In the genomic region with DNA sequence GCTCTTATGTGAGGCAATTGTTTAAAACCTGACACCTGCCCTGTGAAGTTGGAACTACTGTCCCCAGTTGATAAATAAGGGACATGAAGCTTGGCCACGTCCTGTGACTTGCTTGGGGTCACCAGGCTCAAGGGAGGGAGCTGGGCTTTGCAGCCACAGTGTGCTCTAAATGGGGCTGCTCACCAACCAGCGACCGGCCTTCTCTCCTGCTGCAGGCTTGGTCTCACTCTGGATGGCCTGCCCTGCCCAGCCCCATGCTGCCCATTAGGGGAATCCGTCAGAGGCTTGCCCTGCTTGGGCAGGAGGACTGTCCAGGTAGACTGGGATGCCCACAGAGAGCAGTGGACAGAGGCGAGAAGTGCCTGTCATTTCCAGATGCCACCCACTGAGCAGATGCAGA, we compare ENCODE assay signal across 22 cellular contexts. TPM values are rescaled to one million over a fixed set of nuclear protein-coding genes. Genes with fewer than 3 reads are reported as not detected.
DNase-seq lines count a peak whose midpoint lies in the region; ATAC-seq and TF ChIP-seq lines count a peak whose summit lies in the region.
"Had no signal": no experiment of that assay in that cellular context is flagged by ENCODE, and none has a peak within 500 bp of the region (broad histone marks: within the 10 kb centered on the region; RNA-seq: fewer than 3 reads in every experiment).

No MANE protein-coding gene starts in this region.

- H2AK5ac ChIP-seq in trophoblast cell (ENCODE audit: low read length): peak overlapping the region; percentile 22

- DNase-seq in activated CD4-positive, alpha-beta T cell treated with anti-CD3 and anti-CD28 coated beads, Interleukin-2, amount 10 ng/mL, durations not matched to agents 7 days and 5 days: no peak
- DNase-seq in activated CD4-positive, alpha-beta T cell treated with anti-CD3 and anti-CD28 coated beads for 48 hours: no peak
- DNase-seq in GM23338 (ENCODE audit: low spot score): no peak
- DNase-seq in activated T-helper 2 cell treated with anti-CD3 and anti-CD28 coated beads, Interferon-gamma antibody, Interleukin-2, Interleukin-4, amounts not matched to agents 10 μg/mL and 5 μg/mL and 100 μg/mL, durations not matched to agents 14 hours and 24 hours and 36 hours (ENCODE audit: low spot score): no peak
- no peak for DNase-seq in trophoblast cell
- no peak for DNase-seq in COLO829 (ENCODE audit: low spot score)
- no peak for DNase-seq in NCI-H2196 treated with DMSO at 0.1 percent for 48 hours (lab: John Stamatoyannopoulos, UW; ENCODE audit: unreplicated experiment)
- DNase-seq: activated CD4-positive, CD25-positive, alpha-beta regulatory T cell treated with anti-CD3 and anti-CD28 coated beads, Interleukin-2, amount 50 U/mL, for 72 hours; activated CD8-positive, alpha-beta memory T cell treated with anti-CD3 and anti-CD28 coated beads, Interleukin-2, amount 50 U/mL, for 4 hours; activated effector memory CD4-positive, alpha-beta T cell treated with anti-CD3 and anti-CD28 coated beads, Interleukin-2, amount 50 U/mL, for 16 hours; body of pancreas; IMR-90; kidney glomerular epithelial cell; NCI-H1105 treated with DMSO at 0.1 percent for 48 hours; NCI-H2081; NCI-H446; stimulated activated CD4-positive, alpha-beta T cell treated with anti-CD3 and anti-CD28 coated beads, Interleukin-2, amount 100 ng/mL, for 24 hours; uterus had no signal

- H3K27ac ChIP-seq in GM23338 (ENCODE audit: low read depth) (no peak overlapping the region), trophoblast cell (ENCODE audit: low read depth, low read length) (no peak overlapping the region)
- H3K27ac ChIP-seq: body of pancreas had no signal

- no peak overlapping the region for H4K12ac ChIP-seq in trophoblast cell (ENCODE audit: low read depth, low read length)

- no peak overlapping the region for H2BK120ac ChIP-seq in trophoblast cell (ENCODE audit: insufficient read depth, low read length, poor library complexity)

- H3K4me2 ChIP-seq in GM23338: no peak overlapping the region
- H3K4me2 ChIP-seq in trophoblast cell (ENCODE audit: low read length): no peak overlapping the region

- TF ChIP-seq CTCF in GM23338 (conservative IDR thresholded peaks at IDR 0.05; ENCODE audit: low read depth in 2 of 2): no peak

- H3K4me3 Mint-ChIP-seq in activated CD4-positive, alpha-beta T cell treated with anti-CD3 and anti-CD28 coated beads, Interleukin-2, amount 10 ng/mL, durations not matched to agents 7 days and 5 days: peak overlapping the region; percentile 82
- peak overlapping the region; percentile 87; the same call in 2 of the 3 replicates for H3K4me3 Mint-ChIP-seq in GM23338
- H3K4me3 Mint-ChIP-seq in activated T-helper 2 cell treated with anti-CD3 and anti-CD28 coated beads, Interferon-gamma antibody, Interleukin-2, Interleukin-4, amounts not matched to agents 10 μg/mL and 5 μg/mL and 100 μg/mL, durations not matched to agents 14 hours and 24 hours and 36 hours (ENCODE audit: low read depth): peak overlapping the region; percentile 94

- H3K23ac ChIP-seq in trophoblast cell (ENCODE audit: low read length): no peak overlapping the region

- no peak overlapping the region for H3K9ac ChIP-seq in trophoblast cell (ENCODE audit: low read length)

- H2BK5ac ChIP-seq in trophoblast cell (ENCODE audit: low read depth, low read length, poor library complexity): no peak overlapping the region

- H3K4me1 ChIP-seq in GM23338 (ENCODE audit: insufficient read depth): no peaks in the 10 kb centered on the region
- peaks cover 3 to 6% of the 10 kb centered on the region in 2 experiments for H3K4me1 ChIP-seq in trophoblast cell (ENCODE audit: control insufficient read depth in 1 of 2, insufficient read depth in 2 of 2, low read length in 2 of 2)
- H3K4me1 ChIP-seq: uterus had no signal

- no peak overlapping the region for H4K91ac ChIP-seq in trophoblast cell (ENCODE audit: low read depth, low read length)

- ATAC-seq in GM23338 (no peak), GM19328 (IDR thresholded peaks at IDR 0.05; ENCODE audit: unreplicated experiment) (no peak)
- ATAC-seq: body of pancreas, HCT116, Right ventricle myocardium inferior had no signal

- no peak overlapping the region for H3K4ac ChIP-seq in trophoblast cell (ENCODE audit: low read depth, low read length)

- H3K14ac ChIP-seq in trophoblast cell (ENCODE audit: low read length): no peak overlapping the region

- peaks cover 7% of the 10 kb centered on the region for H3K79me1 ChIP-seq in trophoblast cell (ENCODE audit: low read length)

- H3F3A ChIP-seq in GM23338 (replicated peaks; ENCODE audit: low read depth): peaks cover 13% of the 10 kb centered on the region

- H3K4me1 Mint-ChIP-seq in activated CD4-positive, alpha-beta T cell treated with anti-CD3 and anti-CD28 coated beads, Interleukin-2, amount 10 ng/mL, durations not matched to agents 7 days and 5 days: peaks cover 31% of the 10 kb centered on the region
- H3K4me1 Mint-ChIP-seq in GM23338: peaks cover 16% of the 10 kb centered on the region
- peaks cover 24% of the 10 kb centered on the region for H3K4me1 Mint-ChIP-seq in activated T-helper 2 cell treated with anti-CD3 and anti-CD28 coated beads, Interferon-gamma antibody, Interleukin-2, Interleukin-4, amounts not matched to agents 10 μg/mL and 5 μg/mL and 100 μg/mL, durations not matched to agents 14 hours and 24 hours and 36 hours (ENCODE audit: low read depth)

- no peaks in the 10 kb centered on the region for H3K27me3 Mint-ChIP-seq in activated CD4-positive, alpha-beta T cell treated with anti-CD3 and anti-CD28 coated beads, Interleukin-2, amount 10 ng/mL, durations not matched to agents 7 days and 5 days
- peaks cover 14% of the 10 kb centered on the region for H3K27me3 Mint-ChIP-seq in GM23338 (ENCODE audit: insufficient read depth, low read depth, poor library complexity)
- no peaks in the 10 kb centered on the region for H3K27me3 Mint-ChIP-seq in activated T-helper 2 cell treated with anti-CD3 and anti-CD28 coated beads, Interferon-gamma antibody, Interleukin-2, Interleukin-4, amounts not matched to agents 10 μg/mL and 5 μg/mL and 100 μg/mL, durations not matched to agents 14 hours and 24 hours and 36 hours (ENCODE audit: low read depth)

- H4K8ac ChIP-seq in trophoblast cell (ENCODE audit: low read depth, low read length): no peak overlapping the region

- POLR2A ChIA-PET in activated CD4-positive, alpha-beta T cell treated with anti-CD3 and anti-CD28 coated beads, Interleukin-2, amount 10 ng/mL, durations not matched to agents 7 days and 5 days (lab: Charles Lee): no interaction called here

- H2AFZ ChIP-seq in GM23338 (no peak overlapping the region), trophoblast cell (ENCODE audit: insufficient read depth, low read length, poor library complexity) (no peak overlapping the region)

- H3K9me2 ChIP-seq in GM23338 (ENCODE audit: insufficient read depth): no peaks in the 10 kb centered on the region

- H3K36me3 ChIP-seq in GM23338 (ENCODE audit: insufficient read depth) (no peaks in the 10 kb centered on the region), trophoblast cell (ENCODE audit: control insufficient read depth in 1 of 2, insufficient read depth in 2 of 2, low read length in 2 of 2) (no peaks in the 10 kb centered on the region)
- H3K36me3 ChIP-seq: uterus had no signal

- H3K79me2 ChIP-seq in GM23338 (replicated peaks; ENCODE audit: insufficient read depth) (no peaks in the 10 kb centered on the region; the same call in 1 of the 2 replicates), trophoblast cell (ENCODE audit: control insufficient read depth, insufficient read depth, low read length, poor library complexity) (no peaks in the 10 kb centered on the region)

- no peak overlapping the region for H2BK12ac ChIP-seq in trophoblast cell (ENCODE audit: low read length)

- no peaks in the 10 kb centered on the region for H3K9me3 Mint-ChIP-seq in activated CD4-positive, alpha-beta T cell treated with anti-CD3 and anti-CD28 coated beads, Interleukin-2, amount 10 ng/mL, durations not matched to agents 7 days and 5 days
- H3K9me3 Mint-ChIP-seq in GM23338: no peaks in the 10 kb centered on the region
- H3K9me3 Mint-ChIP-seq in activated T-helper 2 cell treated with anti-CD3 and anti-CD28 coated beads, Interferon-gamma antibody, Interleukin-2, Interleukin-4, amounts not matched to agents 10 μg/mL and 5 μg/mL and 100 μg/mL, durations not matched to agents 14 hours and 24 hours and 36 hours: no peaks in the 10 kb centered on the region

- H3K9me3 ChIP-seq in trophoblast cell (ENCODE audit: insufficient read depth, low read depth, low read length): no peaks in the 10 kb centered on the region
- H3K9me3 ChIP-seq: body of pancreas, uterus had no signal

- WGBS in trophoblast cell (ENCODE audit: extremely low coverage, insufficient coverage, insufficient read length): no CpG with 5 or more reads among the region's 5 CpGs

- peak overlapping the region; percentile 91 for H3K27ac Mint-ChIP-seq in activated CD4-positive, alpha-beta T cell treated with anti-CD3 and anti-CD28 coated beads, Interleukin-2, amount 10 ng/mL, durations not matched to agents 7 days and 5 days
- H3K27ac Mint-ChIP-seq in GM23338: no peak overlapping the region
- no peak overlapping the region for H3K27ac Mint-ChIP-seq in activated T-helper 2 cell treated with anti-CD3 and anti-CD28 coated beads, Interferon-gamma antibody, Interleukin-2, Interleukin-4, amounts not matched to agents 10 μg/mL and 5 μg/mL and 100 μg/mL, durations not matched to agents 14 hours and 24 hours and 36 hours

- no peaks in the 10 kb centered on the region for H3K27me3 ChIP-seq in GM23338 (ENCODE audit: insufficient read depth)
- no peaks in the 10 kb centered on the region for H3K27me3 ChIP-seq in trophoblast cell (ENCODE audit: insufficient read depth, low read length)
- H3K27me3 ChIP-seq: body of pancreas, uterus had no signal

- intact Hi-C loops in activated T-helper 2 cell treated with anti-CD3 and anti-CD28 coated beads, Interferon-gamma antibody, Interleukin-2, Interleukin-4, amounts not matched to agents 10 μg/mL and 5 μg/mL and 100 μg/mL, durations not matched to agents 14 hours and 24 hours and 36 hours (cut with micrococcal nuclease): loop anchor here (1.0 to 2.0 kb wide), 5 partner anchors 52 to 554 kb away; partner anchors contain the start of genes LZIC and NMNAT1

- H3K18ac ChIP-seq in trophoblast cell (ENCODE audit: low read length): no peak overlapping the region

- H3K36me3 Mint-ChIP-seq in activated CD4-positive, alpha-beta T cell treated with anti-CD3 and anti-CD28 coated beads, Interleukin-2, amount 10 ng/mL, durations not matched to agents 7 days and 5 days (ENCODE audit: low read depth): no peaks in the 10 kb centered on the region
- H3K36me3 Mint-ChIP-seq in GM23338 (ENCODE audit: low read depth): peaks cover 6% of the 10 kb centered on the region; the same call in 2 of the 3 replicates
- H3K36me3 Mint-ChIP-seq in activated T-helper 2 cell treated with anti-CD3 and anti-CD28 coated beads, Interferon-gamma antibody, Interleukin-2, Interleukin-4, amounts not matched to agents 10 μg/mL and 5 μg/mL and 100 μg/mL, durations not matched to agents 14 hours and 24 hours and 36 hours (ENCODE audit: low read depth): no peaks in the 10 kb centered on the region

- H3K4me3 ChIP-seq in GM23338 (no peak overlapping the region), trophoblast cell (ENCODE audit: low read depth, low read length) (no peak overlapping the region)
- H3K4me3 ChIP-seq: body of pancreas, skin epidermis, uterus had no signal

- no peaks in the 10 kb centered on the region for H4K20me1 ChIP-seq in GM23338 (replicated peaks; ENCODE audit: insufficient read depth)

- CTCF ChIA-PET in activated CD4-positive, alpha-beta T cell treated with anti-CD3 and anti-CD28 coated beads, Interleukin-2, amount 10 ng/mL, durations not matched to agents 7 days and 5 days (lab: Charles Lee): interaction anchor here (0.6 to 4.6 kb wide), 11 partner anchors 13 to 556 kb away, joined by 3 to 61 read pairs (median 4); partner anchors contain the start of genes KIF1B, LZIC and NMNAT1

RNA-seq across cellular contexts. Expression of gene CENPS, which starts 1.3 kb away (rescaled TPM):
- 10 to 100 TPM; 16.1 to 20.7 TPM for total RNA-seq in activated CD4-positive, alpha-beta T cell treated with anti-CD3 and anti-CD28 coated beads, Interleukin-2, amount 10 ng/mL, durations not matched to agents 7 days and 5 days
- total RNA-seq in GM23338 (2014; rRNA removed; shearing (Covaris generic)): 4.7 and 8.6 TPM in 2 replicates
- 22.6 and 31.3 TPM in 2 replicates for polyA plus RNA-seq in GM23338 (2016; fragmentation: Nextera tagmentation; extraction: Ambion mirVana)
- 16.8 and 17.8 TPM in 2 replicates for total RNA-seq in activated T-helper 2 cell treated with anti-CD3 and anti-CD28 coated beads, Interferon-gamma antibody, Interleukin-2, Interleukin-4, amounts not matched to agents 10 μg/mL and 5 μg/mL and 100 μg/mL, durations not matched to agents 14 hours and 24 hours and 36 hours
- polyA plus RNA-seq in trophoblast cell (2013): 9.9 and 10.6 TPM in 2 replicates

RNA-seq across cellular contexts. Expression of gene CORT, which starts 20.9 kb away (rescaled TPM):
- total RNA-seq in activated CD4-positive, alpha-beta T cell treated with anti-CD3 and anti-CD28 coated beads, Interleukin-2, amount 10 ng/mL, durations not matched to agents 7 days and 5 days: under 1 TPM in 1 of 2 experiments, not detected in 1; 0.30 TPM
- total RNA-seq in GM23338 (2014; rRNA removed; shearing (Covaris generic)): 0.16 TPM in 1 of 2 replicates, not detected in the other
- 0.99 and 1.4 TPM in 2 replicates for polyA plus RNA-seq in GM23338 (2016; fragmentation: Nextera tagmentation; extraction: Ambion mirVana)
- 0.18 and 0.34 TPM in 2 replicates for total RNA-seq in activated T-helper 2 cell treated with anti-CD3 and anti-CD28 coated beads, Interferon-gamma antibody, Interleukin-2, Interleukin-4, amounts not matched to agents 10 μg/mL and 5 μg/mL and 100 μg/mL, durations not matched to agents 14 hours and 24 hours and 36 hours
- polyA plus RNA-seq in trophoblast cell (2013): 0.26 and 0.40 TPM in 2 replicates
- total RNA-seq: body of pancreas, IMR-90 had no signal

RNA-seq across cellular contexts. Expression of gene PGD, which starts 30.1 kb away (rescaled TPM):
- total RNA-seq in activated CD4-positive, alpha-beta T cell treated with anti-CD3 and anti-CD28 coated beads, Interleukin-2, amount 10 ng/mL, durations not matched to agents 7 days and 5 days: 10 to 100 TPM; 65.0 to 68.7 TPM
- 274 and 305 TPM in 2 replicates for total RNA-seq in GM23338 (2014; rRNA removed; shearing (Covaris generic))
- polyA plus RNA-seq in GM23338 (2016; fragmentation: Nextera tagmentation; extraction: Ambion mirVana): 158 and 174 TPM in 2 replicates
- total RNA-seq in activated T-helper 2 cell treated with anti-CD3 and anti-CD28 coated beads, Interferon-gamma antibody, Interleukin-2, Interleukin-4, amounts not matched to agents 10 μg/mL and 5 μg/mL and 100 μg/mL, durations not matched to agents 14 hours and 24 hours and 36 hours: 150 and 152 TPM in 2 replicates
- polyA plus RNA-seq in trophoblast cell (2013): 117 and 120 TPM in 2 replicates

RNA-seq across cellular contexts. Expression of gene DFFA, which starts 43.4 kb away (rescaled TPM):
- total RNA-seq in activated CD4-positive, alpha-beta T cell treated with anti-CD3 and anti-CD28 coated beads, Interleukin-2, amount 10 ng/mL, durations not matched to agents 7 days and 5 days: 10 to 100 TPM; 28.1 to 28.6 TPM
- 77.4 and 82.0 TPM in 2 replicates for total RNA-seq in GM23338 (2014; rRNA removed; shearing (Covaris generic))
- polyA plus RNA-seq in GM23338 (2016; fragmentation: Nextera tagmentation; extraction: Ambion mirVana): 61.4 and 65.2 TPM in 2 replicates
- total RNA-seq in activated T-helper 2 cell treated with anti-CD3 and anti-CD28 coated beads, Interferon-gamma antibody, Interleukin-2, Interleukin-4, amounts not matched to agents 10 μg/mL and 5 μg/mL and 100 μg/mL, durations not matched to agents 14 hours and 24 hours and 36 hours: 52.9 and 53.8 TPM in 2 replicates
- 37.3 and 37.9 TPM in 2 replicates for polyA plus RNA-seq in trophoblast cell (2013)

RNA-seq across cellular contexts. Expression of gene PEX14, which starts 45.8 kb away (rescaled TPM):
- total RNA-seq in activated CD4-positive, alpha-beta T cell treated with anti-CD3 and anti-CD28 coated beads, Interleukin-2, amount 10 ng/mL, durations not matched to agents 7 days and 5 days: 10 to 100 TPM; 23.4 to 24.4 TPM
- 14.0 and 19.6 TPM in 2 replicates for total RNA-seq in GM23338 (2014; rRNA removed; shearing (Covaris generic))
- 16.4 and 17.6 TPM in 2 replicates for polyA plus RNA-seq in GM23338 (2016; fragmentation: Nextera tagmentation; extraction: Ambion mirVana)
- total RNA-seq in activated T-helper 2 cell treated with anti-CD3 and anti-CD28 coated beads, Interferon-gamma antibody, Interleukin-2, Interleukin-4, amounts not matched to agents 10 μg/mL and 5 μg/mL and 100 μg/mL, durations not matched to agents 14 hours and 24 hours and 36 hours: 23.1 and 25.1 TPM in 2 replicates
- polyA plus RNA-seq in trophoblast cell (2013): 19.2 and 19.5 TPM in 2 replicates
